ENCODE assay signal across 8 cellular contexts in genomic region chr7:26187380-26188290, GRCh38. TPM values are rescaled to one million over a fixed set of nuclear protein-coding genes. Genes with fewer than 3 reads are reported as not detected.
DNase-seq lines count a peak whose midpoint lies in the region; ATAC-seq and TF ChIP-seq lines count a peak whose summit lies in the region.

No MANE protein-coding gene starts in this region.

- intact Hi-C loops in activated T-helper 2 cell treated with anti-CD3 and anti-CD28 coated beads, Interferon-gamma antibody, Interleukin-2, Interleukin-4, amounts not matched to agents 10 μg/mL and 5 μg/mL and 100 μg/mL, durations not matched to agents 14 hours and 24 hours and 36 hours (cut with micrococcal nuclease): loop anchor here (1.0 to 5.0 kb wide), 2 partner anchors 11 to 295 kb away; no protein-coding TSS in a partner anchor

- ATAC-seq in HG02759 (IDR thresholded peaks at IDR 0.05; ENCODE audit: unreplicated experiment): no peak
- no peak for ATAC-seq in HG02973 (IDR thresholded peaks at IDR 0.05; ENCODE audit: unreplicated experiment)

- TF ChIP-seq CTCF in progenitor cell of endocrine pancreas (IDR thresholded peaks at IDR 0.05; ENCODE audit: unreplicated experiment): no peak

- no peaks in the 10 kb centered on the region for H3K27me3 Mint-ChIP-seq in activated T-helper 2 cell treated with anti-CD3 and anti-CD28 coated beads, Interferon-gamma antibody, Interleukin-2, Interleukin-4, amounts not matched to agents 10 μg/mL and 5 μg/mL and 100 μg/mL, durations not matched to agents 14 hours and 24 hours and 36 hours (ENCODE audit: low read depth)
- no peaks in the 10 kb centered on the region for H3K27me3 Mint-ChIP-seq in progenitor cell of endocrine pancreas

- H3K9me3 Mint-ChIP-seq in activated T-helper 2 cell treated with anti-CD3 and anti-CD28 coated beads, Interferon-gamma antibody, Interleukin-2, Interleukin-4, amounts not matched to agents 10 μg/mL and 5 μg/mL and 100 μg/mL, durations not matched to agents 14 hours and 24 hours and 36 hours: no peaks in the 10 kb centered on the region
- H3K9me3 Mint-ChIP-seq in progenitor cell of endocrine pancreas (ENCODE audit: low read depth): no peaks in the 10 kb centered on the region

- peaks cover 92% of the 10 kb centered on the region for H3K36me3 Mint-ChIP-seq in activated T-helper 2 cell treated with anti-CD3 and anti-CD28 coated beads, Interferon-gamma antibody, Interleukin-2, Interleukin-4, amounts not matched to agents 10 μg/mL and 5 μg/mL and 100 μg/mL, durations not matched to agents 14 hours and 24 hours and 36 hours (ENCODE audit: low read depth)
- peaks cover 48% of the 10 kb centered on the region for H3K36me3 Mint-ChIP-seq in progenitor cell of endocrine pancreas (ENCODE audit: insufficient read depth)

- H3K27ac Mint-ChIP-seq in activated T-helper 2 cell treated with anti-CD3 and anti-CD28 coated beads, Interferon-gamma antibody, Interleukin-2, Interleukin-4, amounts not matched to agents 10 μg/mL and 5 μg/mL and 100 μg/mL, durations not matched to agents 14 hours and 24 hours and 36 hours: peak overlapping the region; percentile 83
- peak overlapping the region; percentile 92 for H3K27ac Mint-ChIP-seq in progenitor cell of endocrine pancreas

- peak; percentile 68 for DNase-seq in NOMO-1 treated with DMSO at 0.1 percent for 48 hours (lab: John Stamatoyannopoulos, UW; ENCODE audit: unreplicated experiment)
- DNase-seq in NOMO-1 treated with dmso at 0.1 percent for 144 hours (lab: John Stamatoyannopoulos, UW; ENCODE audit: unreplicated experiment): no peak
- peak; percentile 80 for DNase-seq in NAMALWA (ENCODE audit: low spot score)
- DNase-seq in activated T-helper 2 cell treated with anti-CD3 and anti-CD28 coated beads, Interferon-gamma antibody, Interleukin-2, Interleukin-4, amounts not matched to agents 10 μg/mL and 5 μg/mL and 100 μg/mL, durations not matched to agents 14 hours and 24 hours and 36 hours (ENCODE audit: low spot score): no peak
- no peak for DNase-seq in progenitor cell of endocrine pancreas (ENCODE audit: low spot score, unreplicated experiment)
- DNase-seq in NCI-H187 treated with DMSO at 0.1 percent for 48 hours (lab: John Stamatoyannopoulos, UW): no peak

- peaks cover 74% of the 10 kb centered on the region for H3K4me1 Mint-ChIP-seq in activated T-helper 2 cell treated with anti-CD3 and anti-CD28 coated beads, Interferon-gamma antibody, Interleukin-2, Interleukin-4, amounts not matched to agents 10 μg/mL and 5 μg/mL and 100 μg/mL, durations not matched to agents 14 hours and 24 hours and 36 hours (ENCODE audit: low read depth)
- peaks cover 18% of the 10 kb centered on the region for H3K4me1 Mint-ChIP-seq in progenitor cell of endocrine pancreas (ENCODE audit: low read depth)

- H3K4me3 Mint-ChIP-seq in activated T-helper 2 cell treated with anti-CD3 and anti-CD28 coated beads, Interferon-gamma antibody, Interleukin-2, Interleukin-4, amounts not matched to agents 10 μg/mL and 5 μg/mL and 100 μg/mL, durations not matched to agents 14 hours and 24 hours and 36 hours (ENCODE audit: low read depth): no peak overlapping the region
- no peak overlapping the region for H3K4me3 Mint-ChIP-seq in progenitor cell of endocrine pancreas (ENCODE audit: low read depth)

RNA-seq across cellular contexts. Expression of gene HNRNPA2B1, which starts 12.9 kb away (rescaled TPM):
- 835 and 845 TPM in 2 replicates for total RNA-seq in activated T-helper 2 cell treated with anti-CD3 and anti-CD28 coated beads, Interferon-gamma antibody, Interleukin-2, Interleukin-4, amounts not matched to agents 10 μg/mL and 5 μg/mL and 100 μg/mL, durations not matched to agents 14 hours and 24 hours and 36 hours
- total RNA-seq in progenitor cell of endocrine pancreas: 950 and 984 TPM in 2 replicates

RNA-seq across cellular contexts. Expression of gene CBX3, which starts 13.9 kb away (rescaled TPM):
- 274 and 275 TPM in 2 replicates for total RNA-seq in activated T-helper 2 cell treated with anti-CD3 and anti-CD28 coated beads, Interferon-gamma antibody, Interleukin-2, Interleukin-4, amounts not matched to agents 10 μg/mL and 5 μg/mL and 100 μg/mL, durations not matched to agents 14 hours and 24 hours and 36 hours
- 221 and 222 TPM in 2 replicates for total RNA-seq in progenitor cell of endocrine pancreas

RNA-seq across cellular contexts. Expression of gene NFE2L3, which starts 35.6 kb away (rescaled TPM):
- total RNA-seq in activated T-helper 2 cell treated with anti-CD3 and anti-CD28 coated beads, Interferon-gamma antibody, Interleukin-2, Interleukin-4, amounts not matched to agents 10 μg/mL and 5 μg/mL and 100 μg/mL, durations not matched to agents 14 hours and 24 hours and 36 hours: 42.3 and 44.6 TPM in 2 replicates
- 25.5 and 28.0 TPM in 2 replicates for total RNA-seq in progenitor cell of endocrine pancreas

Comparison
In these comparisons a context has a peak if more than half of its experiments do, and no peak if none do; other contexts are left out.
1. DNase-seq: peak in NOMO-1 treated with DMSO at 0.1 percent for 48 hours (single experiment) and NAMALWA (single experiment); none in NOMO-1 treated with dmso at 0.1 percent for 144 hours (single experiment), activated T-helper 2 cell treated with anti-CD3 and anti-CD28 coated beads, Interferon-gamma antibody, Interleukin-2, Interleukin-4, amounts not matched to agents 10 μg/mL and 5 μg/mL and 100 μg/mL, durations not matched to agents 14 hours and 24 hours and 36 hours (single experiment), progenitor cell of endocrine pancreas (single experiment) and NCI-H187 treated with DMSO at 0.1 percent for 48 hours (single experiment).